ENCODE assay signal across 8 cellular contexts in the genomic region with DNA sequence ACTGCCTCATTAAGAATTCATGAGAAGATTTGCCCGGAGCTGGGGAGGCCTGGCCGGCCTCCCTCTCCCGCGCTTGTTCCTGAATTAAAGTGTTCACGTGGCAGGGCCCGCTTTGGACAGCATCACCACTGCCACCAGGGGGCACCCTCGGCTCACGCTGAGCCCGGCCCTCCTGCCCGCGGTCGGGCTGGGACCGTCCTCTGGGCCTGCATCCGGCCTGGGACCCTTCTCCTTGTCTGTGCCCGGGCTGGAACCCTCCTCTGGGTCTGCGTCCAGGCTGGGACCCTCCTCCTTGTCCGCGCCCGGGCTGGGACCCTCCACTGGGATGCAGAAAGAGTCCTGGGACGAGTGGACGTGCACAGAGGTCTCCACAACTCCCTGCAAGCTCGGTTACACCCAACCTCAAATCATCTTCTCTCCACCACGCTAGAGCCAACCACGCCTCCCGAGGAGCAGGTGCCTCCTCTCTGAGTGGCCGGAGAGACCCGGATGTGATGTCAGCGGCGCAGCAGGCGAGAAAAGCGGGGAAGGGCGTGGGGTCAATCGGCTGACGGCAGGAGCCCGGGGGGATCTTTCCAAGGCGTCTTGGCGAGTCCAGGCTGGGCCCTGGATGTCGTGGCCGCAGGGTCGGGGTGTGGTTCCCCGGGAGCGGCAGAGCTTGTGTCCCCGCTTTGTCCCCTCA. TPM values are rescaled to one million over a fixed set of nuclear protein-coding genes. Genes with fewer than 3 reads are reported as not detected.
DNase-seq lines count a peak whose midpoint lies in the region; ATAC-seq and TF ChIP-seq lines count a peak whose summit lies in the region.

No MANE protein-coding gene starts in this region.

- DNase-seq in A673 (ENCODE audit: low spot score) = peak; percentile 78
- peak; percentile 85 for DNase-seq in NCI-H345 (lab: John Stamatoyannopoulos, UW)
- DNase-seq in activated CD8-positive, alpha-beta memory T cell treated with anti-CD3 and anti-CD28 coated beads for 1 hour (ENCODE audit: extremely low read depth in 1 of 2, low read depth in 1 of 2) = peak; percentile 8 to 35
- DNase-seq in endothelial cell (ENCODE audit: low spot score) = peak; percentile 90
- peak; percentile 60 to 67 for DNase-seq in stimulated activated naive CD8-positive, alpha-beta T cell treated with anti-CD3 and anti-CD28 coated beads, Interleukin-15, amount 100 ng/mL, for 72 hours

- H3K4me3 ChIP-seq in A673 (ENCODE audit: low read depth, low read length, poor library complexity, severe bottlenecking) = no peak overlapping the region

- no peaks in the 10 kb centered on the region for H3K27me3 ChIP-seq in A673 (replicated peaks; ENCODE audit: insufficient read depth, low read depth, low read length, poor library complexity)

- peaks cover 4% of the 10 kb centered on the region for H3K4me1 ChIP-seq in A673 (ENCODE audit: insufficient read depth, low read length, poor library complexity, severe bottlenecking)

- no peak overlapping the region for H3K27ac ChIP-seq in A673 (ENCODE audit: low read depth, low read length, poor library complexity, severe bottlenecking)

- TF ChIP-seq CTCF in A673 (conservative IDR thresholded peaks at IDR 0.05; ENCODE audit: low read depth, low read length) = peak; percentile 90
- TF ChIP-seq CTCF in endothelial cell (IDR thresholded peaks at IDR 0.05; ENCODE audit: unreplicated experiment) = peak; percentile 93
- peak; percentile 87 to 89 (median 87) for TF ChIP-seq CTCF in nephron (IDR thresholded peaks at IDR 0.05; ENCODE audit: unreplicated experiment in 3 of 3)

- POLR2A ChIA-PET in A673 (lab: Charles Lee; ENCODE audit: low non-redundant PET) = no interaction called here

- H3K9me3 ChIP-seq in A673 (ENCODE audit: low read depth, low read length, poor library complexity, severe bottlenecking) = no peaks in the 10 kb centered on the region

- peaks cover 4% of the 10 kb centered on the region for H3K36me3 Mint-ChIP-seq in endothelial cell (ENCODE audit: low read depth, unreplicated experiment)
- H3K36me3 Mint-ChIP-seq in nephron (ENCODE audit: low read depth) = no peaks in the 10 kb centered on the region

- no peak overlapping the region for H3K4me3 Mint-ChIP-seq in endothelial cell (ENCODE audit: unreplicated experiment)
- no peak overlapping the region for H3K4me3 Mint-ChIP-seq in nephron
- H3K4me3 Mint-ChIP-seq in stimulated activated naive CD8-positive, alpha-beta T cell treated with anti-CD3 and anti-CD28 coated beads, Interleukin-15, amount 100 ng/mL, for 72 hours = no peak overlapping the region

- ATAC-seq in GM19043 (IDR thresholded peaks at IDR 0.05; ENCODE audit: low read depth, unreplicated experiment) = peak; percentile 66
- peak; percentile 81 for ATAC-seq in stimulated activated naive CD8-positive, alpha-beta T cell treated with anti-CD3 and anti-CD28 coated beads, Interleukin-15, amount 100 ng/mL, for 72 hours
- ATAC-seq in HG03095 (IDR thresholded peaks at IDR 0.05; ENCODE audit: unreplicated experiment) = no peak

- peaks cover 9% of the 10 kb centered on the region for H3K27me3 Mint-ChIP-seq in endothelial cell (ENCODE audit: unreplicated experiment)
- peaks cover 31% of the 10 kb centered on the region for H3K27me3 Mint-ChIP-seq in nephron (ENCODE audit: low read depth)
- peaks cover 8% of the 10 kb centered on the region for H3K27me3 Mint-ChIP-seq in stimulated activated naive CD8-positive, alpha-beta T cell treated with anti-CD3 and anti-CD28 coated beads, Interleukin-15, amount 100 ng/mL, for 72 hours

- intact Hi-C loops in A673 (cut with micrococcal nuclease; ENCODE audit: unreplicated experiment) = loop anchor here (1.0 kb wide), 1 partner anchor 514 kb away; no protein-coding TSS in a partner anchor

- no peak overlapping the region for H3K27ac Mint-ChIP-seq in endothelial cell (ENCODE audit: unreplicated experiment)
- H3K27ac Mint-ChIP-seq in nephron = peak overlapping the region in 2 of 3 experiments; percentile 27 to 59
- H3K27ac Mint-ChIP-seq in stimulated activated naive CD8-positive, alpha-beta T cell treated with anti-CD3 and anti-CD28 coated beads, Interleukin-15, amount 100 ng/mL, for 72 hours = no peak overlapping the region

- H3K9me3 Mint-ChIP-seq in endothelial cell (ENCODE audit: unreplicated experiment) = peaks cover 4% of the 10 kb centered on the region
- no peaks in the 10 kb centered on the region for H3K9me3 Mint-ChIP-seq in nephron
- no peaks in the 10 kb centered on the region for H3K9me3 Mint-ChIP-seq in stimulated activated naive CD8-positive, alpha-beta T cell treated with anti-CD3 and anti-CD28 coated beads, Interleukin-15, amount 100 ng/mL, for 72 hours

- CTCF ChIA-PET in A673 (lab: Charles Lee) = interaction anchor here (0.7 kb wide), 1 partner anchor 182 kb away, joined by 3 read pairs; no protein-coding TSS in a partner anchor

- H3K4me1 Mint-ChIP-seq in endothelial cell (ENCODE audit: unreplicated experiment) (peaks cover 26% of the 10 kb centered on the region), nephron (peaks cover 22% of the 10 kb centered on the region)
- no peaks in the 10 kb centered on the region for H3K4me1 Mint-ChIP-seq in stimulated activated naive CD8-positive, alpha-beta T cell treated with anti-CD3 and anti-CD28 coated beads, Interleukin-15, amount 100 ng/mL, for 72 hours

- no TSS peak for BruUV-seq in A673 (replicated peaks; lab: Mats Ljungman, UMichigan)

- no peaks in the 10 kb centered on the region for H3K36me3 ChIP-seq in A673 (ENCODE audit: insufficient read depth, low read length, poor library complexity, severe bottlenecking)

RNA-seq across cellular contexts. Expression of a gene that starts 50.9 kb away (rescaled TPM):
- 14.5 and 18.7 TPM in 2 replicates for total RNA-seq in A673 (2021)
- total RNA-seq in endothelial cell (ENCODE audit: unreplicated experiment) = 0.23 TPM

Comparison
In these comparisons a context has a peak if more than half of its experiments do, and no peak if none do; other contexts are left out.
1. DNase-seq: peak in every context shown above with its lines; median percentile 90 in endothelial cell; 85 in NCI-H345; 78 in A673; 64 in stimulated activated naive CD8-positive, alpha-beta T cell treated with anti-CD3 and anti-CD28 coated beads, Interleukin-15, amount 100 ng/mL, for 72 hours; 22 in activated CD8-positive, alpha-beta memory T cell treated with anti-CD3 and anti-CD28 coated beads for 1 hour.
2. H3K27ac Mint-ChIP-seq: peak in nephron (2 of 3); none in endothelial cell (single experiment) and stimulated activated naive CD8-positive, alpha-beta T cell treated with anti-CD3 and anti-CD28 coated beads, Interleukin-15, amount 100 ng/mL, for 72 hours (0 of 2).
3. RNA of a gene that starts 50.9 kb away (total RNA-seq): 14.5 to 18.7 TPM in A673; 0.23 TPM in endothelial cell (single experiment); every median in the first group is over 10 times any median in the second.
4. Peak in every context shown above with its lines, with median percentiles within 50 percentile points of each other: CTCF ChIP-seq.